27 cellular contexts compared by ENCODE assay signal in genomic region chr9:113238202-113238858, GRCh38.
"Had no signal": no experiment of that assay in that cellular context is flagged by ENCODE, and none has a peak within 500 bp of the region (broad histone marks: within the 10 kb centered on the region; RNA-seq: fewer than 3 reads in every experiment).

No MANE protein-coding gene starts in this region.

- H3K36me3 Mint-ChIP-seq: naive thymus-derived CD8-positive, alpha-beta T cell; stimulated activated effector memory CD8-positive, alpha-beta T cell treated with anti-CD3 and anti-CD28 coated beads, Interleukin-12 subunit alpha, Interleukin-12 subunit beta, amount 100 ng/mL, for 72 hours had no signal

- H3K9me3 Mint-ChIP-seq: naive thymus-derived CD8-positive, alpha-beta T cell; nephron; neural crest cell; stimulated activated effector memory CD8-positive, alpha-beta T cell treated with anti-CD3 and anti-CD28 coated beads, Interleukin-12 subunit alpha, Interleukin-12 subunit beta, amount 100 ng/mL, for 72 hours had no signal

- H3K36me3 ChIP-seq: lower lobe of right lung, right atrium auricular region, stomach, thyroid gland, transverse colon, upper lobe of left lung, vagina had no signal

- H3K4me1 Mint-ChIP-seq: nephron had no signal

- H3K9ac ChIP-seq: parathyroid adenoma had no signal

- H3K4me3 Mint-ChIP-seq: naive thymus-derived CD8-positive, alpha-beta T cell; nephron; neural crest cell; stimulated activated effector memory CD8-positive, alpha-beta T cell treated with anti-CD3 and anti-CD28 coated beads, Interleukin-12 subunit alpha, Interleukin-12 subunit beta, amount 100 ng/mL, for 72 hours had no signal

- H3K27ac Mint-ChIP-seq: naive thymus-derived CD8-positive, alpha-beta T cell; nephron; progenitor cell of endocrine pancreas; stimulated activated effector memory CD8-positive, alpha-beta T cell treated with anti-CD3 and anti-CD28 coated beads, Interleukin-12 subunit alpha, Interleukin-12 subunit beta, amount 100 ng/mL, for 72 hours had no signal

- H3K27me3 Mint-ChIP-seq: naive thymus-derived CD8-positive, alpha-beta T cell; progenitor cell of endocrine pancreas had no signal

- H3K27ac ChIP-seq: hepatocyte, lower lobe of right lung, parathyroid adenoma, right atrium auricular region, stomach, testis, thyroid gland, transverse colon, upper lobe of left lung, vagina had no signal

- H2AFZ ChIP-seq: hepatocyte, parathyroid adenoma had no signal

- ATAC-seq: left ventricle myocardium superior; lower lobe of right lung; naive thymus-derived CD8-positive, alpha-beta T cell; sciatic nerve; stimulated activated effector memory CD8-positive, alpha-beta T cell treated with anti-CD3 and anti-CD28 coated beads, Interleukin-12 subunit alpha, Interleukin-12 subunit beta, amount 100 ng/mL, for 72 hours had no signal

- H3K4me3 ChIP-seq: hepatocyte, lower lobe of right lung, right atrium auricular region, skin epidermis, stomach, testis, thyroid gland, transverse colon, upper lobe of left lung, vagina had no signal

- H3K4me1 ChIP-seq: parathyroid adenoma, testis, thyroid gland had no signal

- H3K9me3 ChIP-seq: lower lobe of right lung, right atrium auricular region, stomach, testis, thyroid gland, transverse colon, upper lobe of left lung, vagina had no signal

- H3K4me2 ChIP-seq: hepatocyte had no signal

- H3K79me2 ChIP-seq: parathyroid adenoma had no signal

- DNase-seq: islet precursor cell; left ventricle myocardium superior; lower lobe of right lung; mammary epithelial cell; mesenchymal stem cell; naive thymus-derived CD8-positive, alpha-beta T cell; nucleus accumbens; stimulated activated CD4-positive, alpha-beta T cell treated with anti-CD3 and anti-CD28 coated beads, Interleukin-12 subunit alpha, Interleukin-12 subunit beta, amount 100 ng/mL, for 4 hours; stimulated activated CD4-positive, alpha-beta T cell treated with anti-CD3 and anti-CD28 coated beads, Interleukin-15, amount 100 ng/mL, for 24 hours; stimulated activated CD4-positive, alpha-beta T cell treated with anti-CD3 and anti-CD28 coated beads, Interleukin-2, amount 100 ng/mL, for 24 hours; stimulated activated CD4-positive, alpha-beta T cell treated with anti-CD3 and anti-CD28 coated beads, Interleukin-4, amount 100 ng/mL, for 24 hours; stimulated activated naive CD4-positive, alpha-beta T cell; stomach; testis; thyroid gland; transverse colon; upper lobe of left lung had no signal

- H3K27me3 ChIP-seq: hepatocyte, right atrium auricular region, stomach, testis, thyroid gland, transverse colon, upper lobe of left lung, vagina had no signal
